16 cellular contexts compared by ENCODE assay signal in genomic region chr9:93298498-93299417, GRCh38.
DNase-seq lines count a peak whose midpoint lies in the region; ATAC-seq and TF ChIP-seq lines count a peak whose summit lies in the region.
"Had no signal": no experiment of that assay in that cellular context is flagged by ENCODE, and none has a peak within 500 bp of the region (broad histone marks: within the 10 kb centered on the region; RNA-seq: fewer than 3 reads in every experiment).

No MANE protein-coding gene starts in this region.

- no peaks in the 10 kb centered on the region for H3K36me3 Mint-ChIP-seq in type B pancreatic cell
- H3K36me3 Mint-ChIP-seq in effector memory CD8-positive, alpha-beta T cell (ENCODE audit: insufficient read depth), result peaks cover 2% of the 10 kb centered on the region
- H3K36me3 Mint-ChIP-seq: stimulated activated naive B cell treated with anti-CD40 and anti-IgM and Interleukin-4, amounts not matched to agents 10 μg/mL and 1 μg/mL and 100 μg/mL, for 72 hours had no signal

- H3K36me3 ChIP-seq in lower lobe of right lung, result no peaks in the 10 kb centered on the region
- H3K36me3 ChIP-seq: SJCRH30 had no signal

- DNase-seq in Right ventricle myocardium inferior (ENCODE audit: missing footprints) (no peak), left ventricle myocardium superior (no peak), cerebellar cortex (ENCODE audit: low spot score) (peak; percentile 23), lower lobe of right lung (peak; percentile 45), type B pancreatic cell (ENCODE audit: extremely low spot score, unreplicated experiment) (peak; percentile 64), putamen (ENCODE audit: low spot score) (no peak), COR-L47 (lab: John Stamatoyannopoulos, UW) (no peak)
- no peak for DNase-seq in effector memory CD8-positive, alpha-beta T cell
- DNase-seq: activated CD4-positive, alpha-beta T cell treated with anti-CD3 and anti-CD28 coated beads, Interleukin-2, amount 50 U/mL, for 48 hours; Calu3; HFFc6; NCI-H2171; stimulated activated naive B cell treated with anti-CD40 and anti-IgM and Interleukin-4, amounts not matched to agents 10 μg/mL and 1 μg/mL and 100 μg/mL, for 72 hours had no signal

- no peaks in the 10 kb centered on the region for H3K27me3 Mint-ChIP-seq in type B pancreatic cell
- peaks cover 25 to 58% of the 10 kb centered on the region in 2 donors for H3K27me3 Mint-ChIP-seq in effector memory CD8-positive, alpha-beta T cell

- ATAC-seq in Right ventricle myocardium inferior (peak; percentile 9), left ventricle myocardium superior (no peak), lower lobe of right lung (no peak)
- ATAC-seq in effector memory CD8-positive, alpha-beta T cell (replicated peaks), result no peak
- ATAC-seq: K562; stimulated activated naive B cell treated with anti-CD40 and anti-IgM and Interleukin-4, amounts not matched to agents 10 μg/mL and 1 μg/mL and 100 μg/mL, for 72 hours had no signal

- TF ChIP-seq CTCF in lower lobe of right lung (IDR thresholded peaks at IDR 0.05) (no peak), type B pancreatic cell (conservative IDR thresholded peaks at IDR 0.05) (no peak)

- H3K9me3 Mint-ChIP-seq in type B pancreatic cell, result no peaks in the 10 kb centered on the region
- no peaks in the 10 kb centered on the region for H3K9me3 Mint-ChIP-seq in effector memory CD8-positive, alpha-beta T cell
- H3K9me3 Mint-ChIP-seq: HFFc6; stimulated activated naive B cell treated with anti-CD40 and anti-IgM and Interleukin-4, amounts not matched to agents 10 μg/mL and 1 μg/mL and 100 μg/mL, for 72 hours had no signal

- no peaks in the 10 kb centered on the region for H3K9me3 ChIP-seq in lower lobe of right lung
- H3K9me3 ChIP-seq: SJCRH30 had no signal

- H3K4me3 Mint-ChIP-seq in type B pancreatic cell, result no peak overlapping the region
- no peak overlapping the region for H3K4me3 Mint-ChIP-seq in effector memory CD8-positive, alpha-beta T cell
- H3K4me3 Mint-ChIP-seq: HFFc6; stimulated activated naive B cell treated with anti-CD40 and anti-IgM and Interleukin-4, amounts not matched to agents 10 μg/mL and 1 μg/mL and 100 μg/mL, for 72 hours had no signal

- peaks cover 12% of the 10 kb centered on the region for H3K4me1 Mint-ChIP-seq in type B pancreatic cell (ENCODE audit: unreplicated experiment)
- H3K4me1 Mint-ChIP-seq in effector memory CD8-positive, alpha-beta T cell (ENCODE audit: low read depth in 2 of 2), result peaks cover 3 to 5% of the 10 kb centered on the region in 2 donors

- peaks cover 4% of the 10 kb centered on the region for H3K27me3 ChIP-seq in lower lobe of right lung (ENCODE audit: low read depth)

- intact Hi-C loops in Right ventricle myocardium inferior (cut with DNase I), result no loop called here
- intact Hi-C loops in left ventricle myocardium superior (cut with micrococcal nuclease), result no loop called here
- intact Hi-C loops in lower lobe of right lung (cut with DNase I), result no loop called here

- H3K27ac ChIP-seq in lower lobe of right lung, result no peak overlapping the region
- H3K27ac ChIP-seq: epithelial cell of prostate, SJCRH30 had no signal

- peaks cover 3% of the 10 kb centered on the region for H3K4me1 ChIP-seq in lower lobe of right lung
- H3K4me1 ChIP-seq: SJCRH30 had no signal

- no peak overlapping the region for H3K27ac Mint-ChIP-seq in type B pancreatic cell
- H3K27ac Mint-ChIP-seq in effector memory CD8-positive, alpha-beta T cell, result no peak overlapping the region
- H3K27ac Mint-ChIP-seq: HFFc6; stimulated activated naive B cell treated with anti-CD40 and anti-IgM and Interleukin-4, amounts not matched to agents 10 μg/mL and 1 μg/mL and 100 μg/mL, for 72 hours had no signal

- H3K4me3 ChIP-seq in lower lobe of right lung, result no peak overlapping the region
- H3K4me3 ChIP-seq: K562, SJCRH30 had no signal

Comparison
In these comparisons a context has a peak if more than half of its experiments do, and no peak if none do; other contexts are left out.
1. DNase-seq: peak in cerebellar cortex (single experiment), lower lobe of right lung (single experiment) and type B pancreatic cell (single experiment); none in Right ventricle myocardium inferior (single experiment), left ventricle myocardium superior (single experiment), effector memory CD8-positive, alpha-beta T cell (0 of 3), putamen (single experiment) and COR-L47 (single experiment).